ENCODE assay signal across 1 cellular context in the genomic region with DNA sequence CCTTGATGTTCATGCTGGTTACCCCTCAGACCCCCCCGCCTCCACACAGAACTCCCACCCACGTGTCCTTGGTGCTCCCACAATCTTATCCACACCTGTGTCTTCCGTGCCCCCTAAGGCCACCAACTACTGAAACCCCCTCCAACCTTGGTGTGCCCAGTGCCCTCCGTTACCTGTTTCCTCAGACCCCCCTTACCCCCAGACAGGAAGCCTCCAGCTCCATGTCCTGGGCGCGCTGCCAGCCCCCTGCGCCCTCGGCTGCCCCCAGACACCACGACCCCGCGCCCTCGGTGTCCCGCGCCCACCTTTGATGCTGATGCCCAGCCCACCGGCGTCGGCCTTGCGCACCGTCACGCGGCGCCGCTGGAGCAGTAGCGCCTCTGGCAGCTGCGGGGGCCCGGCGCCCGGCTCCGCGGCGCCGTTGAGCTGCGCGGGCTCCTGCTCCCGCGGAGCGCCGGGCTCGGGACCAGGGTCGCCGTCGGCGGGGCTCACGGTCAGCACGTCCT.
TF ChIP-seq lines count a peak whose summit lies in the region.

No MANE protein-coding gene starts in this region.

TF ChIP-seq in HepG2, 621 proteins besides CTCF, POLR2A, EP300 and RAD21 (continued from another document and continues in another):
- TF ChIP-seq GLI4 (CRISPR knock-in tag; IDR thresholded peaks at IDR 0.05; ENCODE audit: borderline replicate concordance) (no peak), SMARCC2 (IDR thresholded peaks at IDR 0.05) (no peak), PAWR (CRISPR knock-in tag; IDR thresholded peaks at IDR 0.05; ENCODE audit: borderline replicate concordance) (no peak), SOX6 (IDR thresholded peaks at IDR 0.05) (no peak), SOX6 (CRISPR knock-in tag; IDR thresholded peaks at IDR 0.05) (no peak), ZBTB21 (CRISPR knock-in tag; IDR thresholded peaks at IDR 0.05) (no peak), ZBTB7A (CRISPR knock-in tag; IDR thresholded peaks at IDR 0.05) (no peak; the same call in 1 of the 2 replicates), ZNF281 (CRISPR knock-in tag; IDR thresholded peaks at IDR 0.05; ENCODE audit: borderline replicate concordance) (no peak), LCORL (IDR thresholded peaks at IDR 0.05) (no peak), LCORL (CRISPR knock-in tag; IDR thresholded peaks at IDR 0.05) (no peak), MBD4 (IDR thresholded peaks at IDR 0.05; ENCODE audit: borderline replicate concordance, low read length) (no peak), CAMTA2 (CRISPR knock-in tag; IDR thresholded peaks at IDR 0.05; ENCODE audit: borderline replicate concordance) (0 out of 2 replicates have a peak, but pooled peaks have one; percentile 55), NFE2 (CRISPR knock-in tag; IDR thresholded peaks at IDR 0.05) (no peak), FOXK2 (IDR thresholded peaks at IDR 0.05) (no peak), RAD51 (IDR thresholded peaks at IDR 0.05; ENCODE audit: borderline replicate concordance) (no peak), ZNF569 (CRISPR knock-in tag; IDR thresholded peaks at IDR 0.05; ENCODE audit: borderline replicate concordance) (no peak), MLLT10 (CRISPR knock-in tag; IDR thresholded peaks at IDR 0.05) (no peak), ZNF609 (CRISPR knock-in tag; IDR thresholded peaks at IDR 0.05; ENCODE audit: borderline replicate concordance) (no peak), IRF1 (CRISPR knock-in tag; IDR thresholded peaks at IDR 0.05; ENCODE audit: low read depth) (no peak), SOX13 (IDR thresholded peaks at IDR 0.05) (no peak), SOX13 (CRISPR knock-in tag; conservative IDR thresholded peaks at IDR 0.05 in 1 of 2, IDR thresholded peaks at IDR 0.05 in 1 of 2) (0 out of 4 replicates have a peak, but pooled peaks of 1 of the 2 experiments have one; percentile 16), ZNF260 (CRISPR knock-in tag; IDR thresholded peaks at IDR 0.05; ENCODE audit: borderline replicate concordance, low read depth) (no peak), SP1 (IDR thresholded peaks at IDR 0.05) (no peak), SP1 (CRISPR knock-in tag; IDR thresholded peaks at IDR 0.05) (no peak), DMAP1 (CRISPR knock-in tag; IDR thresholded peaks at IDR 0.05) (no peak), SAP130 (CRISPR knock-in tag; IDR thresholded peaks at IDR 0.05; ENCODE audit: low read depth) (no peak), KDM3A (CRISPR knock-in tag; IDR thresholded peaks at IDR 0.05; ENCODE audit: low read depth) (no peak), FOXJ3 (CRISPR knock-in tag; IDR thresholded peaks at IDR 0.05; ENCODE audit: borderline replicate concordance) (no peak), NAIF1 (CRISPR knock-in tag; IDR thresholded peaks at IDR 0.05; ENCODE audit: borderline replicate concordance) (no peak), PITX1 (CRISPR knock-in tag; IDR thresholded peaks at IDR 0.05) (0 out of 2 replicates have a peak, but pooled peaks have one; percentile 29), ZNF383 (CRISPR knock-in tag; IDR thresholded peaks at IDR 0.05; ENCODE audit: borderline replicate concordance) (no peak), ZNF724P (CRISPR knock-in tag; IDR thresholded peaks at IDR 0.05; ENCODE audit: borderline replicate concordance) (no peak), MAFF (IDR thresholded peaks at IDR 0.05; ENCODE audit: low read depth, low read length) (no peak), ZNF20 (CRISPR knock-in tag; IDR thresholded peaks at IDR 0.05) (no peak), IKZF1 (IDR thresholded peaks at IDR 0.05) (no peak), EED (CRISPR knock-in tag; IDR thresholded peaks at IDR 0.05) (peak; percentile 55; the same call in 1 of the 2 replicates), ZNF343 (CRISPR knock-in tag; IDR thresholded peaks at IDR 0.05) (no peak), ZNF10 (CRISPR knock-in tag; IDR thresholded peaks at IDR 0.05; ENCODE audit: borderline replicate concordance, low read depth) (no peak), KDM5B (CRISPR knock-in tag; IDR thresholded peaks at IDR 0.05; ENCODE audit: borderline replicate concordance) (peak; percentile 79; the same call in 1 of the 2 replicates), HNF4A (CRISPR knock-in tag; IDR thresholded peaks at IDR 0.05) (no peak), HOXA5 (CRISPR knock-in tag; IDR thresholded peaks at IDR 0.05) (no peak), MXD4 (CRISPR knock-in tag; IDR thresholded peaks at IDR 0.05) (no peak), MAZ (IDR thresholded peaks at IDR 0.05; ENCODE audit: borderline replicate concordance, low read depth, low read length) (no peak), MAZ (CRISPR knock-in tag; IDR thresholded peaks at IDR 0.05; ENCODE audit: low read depth) (peak; percentile 64; the same call in 1 of the 2 replicates), JDP2 (CRISPR knock-in tag; IDR thresholded peaks at IDR 0.05; ENCODE audit: borderline replicate concordance) (no peak), MBNL3 (CRISPR knock-in tag; conservative IDR thresholded peaks at IDR 0.05) (no peak), ZFP37 (CRISPR knock-in tag; IDR thresholded peaks at IDR 0.05; ENCODE audit: borderline replicate concordance) (no peak), RXRB (CRISPR knock-in tag; IDR thresholded peaks at IDR 0.05; ENCODE audit: borderline replicate concordance) (no peak)
- TF ChIP-seq, protein P1, sequence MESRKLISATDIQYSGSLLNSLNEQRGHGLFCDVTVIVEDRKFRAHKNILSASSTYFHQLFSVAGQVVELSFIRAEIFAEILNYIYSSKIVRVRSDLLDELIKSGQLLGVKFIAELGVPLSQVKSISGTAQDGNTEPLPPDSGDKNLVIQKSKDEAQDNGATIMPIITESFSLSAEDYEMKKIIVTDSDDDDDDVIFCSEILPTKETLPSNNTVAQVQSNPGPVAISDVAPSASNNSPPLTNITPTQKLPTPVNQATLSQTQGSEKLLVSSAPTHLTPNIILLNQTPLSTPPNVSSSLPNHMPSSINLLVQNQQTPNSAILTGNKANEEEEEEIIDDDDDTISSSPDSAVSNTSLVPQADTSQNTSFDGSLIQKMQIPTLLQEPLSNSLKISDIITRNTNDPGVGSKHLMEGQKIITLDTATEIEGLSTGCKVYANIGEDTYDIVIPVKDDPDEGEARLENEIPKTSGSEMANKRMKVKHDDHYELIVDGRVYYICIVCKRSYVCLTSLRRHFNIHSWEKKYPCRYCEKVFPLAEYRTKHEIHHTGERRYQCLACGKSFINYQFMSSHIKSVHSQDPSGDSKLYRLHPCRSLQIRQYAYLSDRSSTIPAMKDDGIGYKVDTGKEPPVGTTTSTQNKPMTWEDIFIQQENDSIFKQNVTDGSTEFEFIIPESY (CRISPR knock-in tag; IDR thresholded peaks at IDR 0.05): no peak
- TF ChIP-seq, protein P2, sequence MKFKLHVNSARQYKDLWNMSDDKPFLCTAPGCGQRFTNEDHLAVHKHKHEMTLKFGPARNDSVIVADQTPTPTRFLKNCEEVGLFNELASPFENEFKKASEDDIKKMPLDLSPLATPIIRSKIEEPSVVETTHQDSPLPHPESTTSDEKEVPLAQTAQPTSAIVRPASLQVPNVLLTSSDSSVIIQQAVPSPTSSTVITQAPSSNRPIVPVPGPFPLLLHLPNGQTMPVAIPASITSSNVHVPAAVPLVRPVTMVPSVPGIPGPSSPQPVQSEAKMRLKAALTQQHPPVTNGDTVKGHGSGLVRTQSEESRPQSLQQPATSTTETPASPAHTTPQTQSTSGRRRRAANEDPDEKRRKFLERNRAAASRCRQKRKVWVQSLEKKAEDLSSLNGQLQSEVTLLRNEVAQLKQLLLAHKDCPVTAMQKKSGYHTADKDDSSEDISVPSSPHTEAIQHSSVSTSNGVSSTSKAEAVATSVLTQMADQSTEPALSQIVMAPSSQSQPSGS (CRISPR knock-in tag; IDR thresholded peaks at IDR 0.05): no peak
- TF ChIP-seq, protein P3, sequence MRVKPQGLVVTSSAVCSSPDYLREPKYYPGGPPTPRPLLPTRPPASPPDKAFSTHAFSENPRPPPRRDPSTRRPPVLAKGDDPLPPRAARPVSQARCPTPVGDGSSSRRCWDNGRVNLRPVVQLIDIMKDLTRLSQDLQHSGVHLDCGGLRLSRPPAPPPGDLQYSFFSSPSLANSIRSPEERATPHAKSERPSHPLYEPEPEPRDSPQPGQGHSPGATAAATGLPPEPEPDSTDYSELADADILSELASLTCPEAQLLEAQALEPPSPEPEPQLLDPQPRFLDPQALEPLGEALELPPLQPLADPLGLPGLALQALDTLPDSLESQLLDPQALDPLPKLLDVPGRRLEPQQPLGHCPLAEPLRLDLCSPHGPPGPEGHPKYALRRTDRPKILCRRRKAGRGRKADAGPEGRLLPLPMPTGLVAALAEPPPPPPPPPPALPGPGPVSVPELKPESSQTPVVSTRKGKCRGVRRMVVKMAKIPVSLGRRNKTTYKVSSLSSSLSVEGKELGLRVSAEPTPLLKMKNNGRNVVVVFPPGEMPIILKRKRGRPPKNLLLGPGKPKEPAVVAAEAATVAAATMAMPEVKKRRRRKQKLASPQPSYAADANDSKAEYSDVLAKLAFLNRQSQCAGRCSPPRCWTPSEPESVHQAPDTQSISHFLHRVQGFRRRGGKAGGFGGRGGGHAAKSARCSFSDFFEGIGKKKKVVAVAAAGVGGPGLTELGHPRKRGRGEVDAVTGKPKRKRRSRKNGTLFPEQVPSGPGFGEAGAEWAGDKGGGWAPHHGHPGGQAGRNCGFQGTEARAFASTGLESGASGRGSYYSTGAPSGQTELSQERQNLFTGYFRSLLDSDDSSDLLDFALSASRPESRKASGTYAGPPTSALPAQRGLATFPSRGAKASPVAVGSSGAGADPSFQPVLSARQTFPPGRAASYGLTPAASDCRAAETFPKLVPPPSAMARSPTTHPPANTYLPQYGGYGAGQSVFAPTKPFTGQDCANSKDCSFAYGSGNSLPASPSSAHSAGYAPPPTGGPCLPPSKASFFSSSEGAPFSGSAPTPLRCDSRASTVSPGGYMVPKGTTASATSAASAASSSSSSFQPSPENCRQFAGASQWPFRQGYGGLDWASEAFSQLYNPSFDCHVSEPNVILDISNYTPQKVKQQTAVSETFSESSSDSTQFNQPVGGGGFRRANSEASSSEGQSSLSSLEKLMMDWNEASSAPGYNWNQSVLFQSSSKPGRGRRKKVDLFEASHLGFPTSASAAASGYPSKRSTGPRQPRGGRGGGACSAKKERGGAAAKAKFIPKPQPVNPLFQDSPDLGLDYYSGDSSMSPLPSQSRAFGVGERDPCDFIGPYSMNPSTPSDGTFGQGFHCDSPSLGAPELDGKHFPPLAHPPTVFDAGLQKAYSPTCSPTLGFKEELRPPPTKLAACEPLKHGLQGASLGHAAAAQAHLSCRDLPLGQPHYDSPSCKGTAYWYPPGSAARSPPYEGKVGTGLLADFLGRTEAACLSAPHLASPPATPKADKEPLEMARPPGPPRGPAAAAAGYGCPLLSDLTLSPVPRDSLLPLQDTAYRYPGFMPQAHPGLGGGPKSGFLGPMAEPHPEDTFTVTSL (CRISPR knock-in tag; IDR thresholded peaks at IDR 0.05; ENCODE audit: borderline replicate concordance): no peak
- TF ChIP-seq, protein P4, sequence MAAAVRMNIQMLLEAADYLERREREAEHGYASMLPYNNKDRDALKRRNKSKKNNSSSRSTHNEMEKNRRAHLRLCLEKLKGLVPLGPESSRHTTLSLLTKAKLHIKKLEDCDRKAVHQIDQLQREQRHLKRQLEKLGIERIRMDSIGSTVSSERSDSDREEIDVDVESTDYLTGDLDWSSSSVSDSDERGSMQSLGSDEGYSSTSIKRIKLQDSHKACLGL (CRISPR knock-in tag; IDR thresholded peaks at IDR 0.05): no peak
